In the genomic region with DNA sequence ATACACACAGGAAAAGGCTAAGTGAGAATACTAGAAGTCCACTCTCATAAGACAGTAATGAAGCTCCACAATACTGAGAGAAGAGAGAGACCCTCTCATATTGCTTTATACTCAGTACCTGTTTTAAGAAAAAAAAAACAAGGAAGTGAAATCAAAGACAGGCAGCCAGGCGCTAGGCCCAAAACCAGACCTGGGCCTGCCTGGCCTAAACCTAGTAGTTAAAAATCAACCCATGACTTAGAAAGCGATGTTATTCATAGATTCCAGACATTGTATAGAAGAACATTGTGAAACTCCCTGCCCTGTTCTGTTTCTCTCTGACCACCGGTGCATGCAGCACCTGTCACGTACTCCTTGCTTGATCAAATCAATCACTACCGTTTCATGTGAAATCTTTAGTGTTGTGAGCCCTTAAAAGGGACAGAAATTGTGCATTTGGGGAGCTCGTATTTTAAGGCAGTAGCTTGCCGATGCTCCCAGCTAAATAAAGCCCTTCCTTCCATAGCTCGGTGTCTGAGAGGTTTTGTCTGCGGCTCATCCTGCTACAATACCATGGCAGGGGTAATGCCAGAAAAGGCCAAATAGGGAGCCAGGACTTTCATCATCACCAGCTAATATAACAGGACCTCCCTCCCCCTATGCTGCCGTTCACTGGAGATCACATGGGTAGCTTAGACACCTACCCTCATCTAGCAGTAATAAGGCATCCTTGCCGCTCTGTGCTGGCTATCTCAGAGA, we compare ENCODE assay signal across 12 cellular contexts.
DNase-seq lines count a peak whose midpoint lies in the region; ATAC-seq and TF ChIP-seq lines count a peak whose summit lies in the region.
"Had no signal": no experiment of that assay in that cellular context is flagged by ENCODE, and none has a peak within 500 bp of the region (broad histone marks: within the 10 kb centered on the region; RNA-seq: fewer than 3 reads in every experiment).

No MANE protein-coding gene starts in this region.

- no peaks in the 10 kb centered on the region for H3K27me3 ChIP-seq in sigmoid colon

- H3K4me1 ChIP-seq in sigmoid colon, result peaks cover 0 to 26% (median 7%) of the 10 kb centered on the region in 4 donors

- DNase-seq in kidney glomerular epithelial cell (lab: John Stamatoyannopoulos, UW), result peak; percentile 83
- DNase-seq in activated CD4-positive, alpha-beta T cell treated with anti-CD3 and anti-CD28 coated beads, Interleukin-2, amount 50 U/mL, for 4 hours, result no peak
- DNase-seq in globus pallidus (ENCODE audit: low spot score), result no peak
- DNase-seq in sigmoid colon, result no peak
- no peak for DNase-seq in NCI-H1694 (lab: John Stamatoyannopoulos, UW)
- DNase-seq: activated CD4-positive, alpha-beta T cell treated with anti-CD3 and anti-CD28 coated beads, Interleukin-2, amount 10 ng/mL, durations not matched to agents 7 days and 5 days; activated naive CD4-positive, alpha-beta T cell treated with Interleukin-2 at 50 U/mL for 16 hours; NCI-H1092; NCI-H69 had no signal

- TF ChIP-seq EP300 in sigmoid colon (IDR thresholded peaks at IDR 0.05), result no peak

- H3K36me3 ChIP-seq in sigmoid colon, result no peaks in the 10 kb centered on the region

- no peak overlapping the region for H3K4me3 ChIP-seq in sigmoid colon

- H3K9me3 ChIP-seq in sigmoid colon, result no peaks in the 10 kb centered on the region

- no peak for TF ChIP-seq POLR2A in sigmoid colon (IDR thresholded peaks at IDR 0.05)

- H3K27ac ChIP-seq in sigmoid colon, result no peak overlapping the region

- ATAC-seq in GM18858 (IDR thresholded peaks at IDR 0.05; ENCODE audit: unreplicated experiment) (peak; percentile 59), GM21717 (IDR thresholded peaks at IDR 0.05; ENCODE audit: unreplicated experiment) (peak; percentile 48), HG03342 (IDR thresholded peaks at IDR 0.05; ENCODE audit: unreplicated experiment) (peak; percentile 71)

- intact Hi-C loops in sigmoid colon (cut with DNase I), result no loop called here

- WGBS in sigmoid colon, 2 donors, result 89 to 90% methylated on average over 11 of the region's 11 CpGs

- TF ChIP-seq CTCF in sigmoid colon (IDR thresholded peaks at IDR 0.05), result no peak
